In genomic region chr1:211924256-211924655, GRCh38 we compare ENCODE assay signal across 28 cellular contexts.
"Had no signal": no experiment of that assay in that cellular context is flagged by ENCODE, and none has a peak within 500 bp of the region (broad histone marks: within the 10 kb centered on the region; RNA-seq: fewer than 3 reads in every experiment).

No MANE protein-coding gene starts in this region.

- H3K4me1 ChIP-seq: gastrocnemius medialis had no signal

- H3K27ac ChIP-seq: ascending aorta, breast epithelium, cardiac muscle cell, coronary artery, dorsolateral prefrontal cortex, esophagus muscularis mucosa, gastrocnemius medialis, heart right ventricle, WERI-Rb-1 had no signal

- ATAC-seq: activated CD4-positive, CD25-positive, alpha-beta regulatory T cell treated with anti-CD3 and anti-CD28 coated beads, Interleukin-2, amount 50 U/mL, for 24 hours; gastrocnemius medialis; heart right ventricle; T-helper 17 cell had no signal

- H3K27me3 ChIP-seq: ascending aorta, breast epithelium, esophagus muscularis mucosa, gastrocnemius medialis had no signal

- H3K4me3 ChIP-seq: ascending aorta, breast epithelium, cardiac muscle cell, coronary artery, dorsolateral prefrontal cortex, esophagus muscularis mucosa, gastrocnemius medialis, heart right ventricle had no signal

- DNase-seq: activated B cell treated with CpG ODN at 0.5 μM for 24 hours; activated CD4-positive, alpha-beta T cell treated with anti-CD3 and anti-CD28 coated beads, Interleukin-2, amount 50 U/mL, for 1 hour; activated CD4-positive, alpha-beta T cell treated with anti-CD3 and anti-CD28 coated beads, Interleukin-2, amount 50 U/mL, for 48 hours; activated CD8-positive, alpha-beta memory T cell treated with anti-CD3 and anti-CD28 coated beads for 24 hours; activated CD8-positive, alpha-beta T cell treated with anti-CD3 and anti-CD28 coated beads for 36 hours; activated gamma-delta T cell; activated naive CD4-positive, alpha-beta T cell; activated naive CD4-positive, alpha-beta T cell treated with anti-CD3 and anti-CD28 coated beads, Interleukin-2, amount 10 ng/mL, durations not matched to agents 7 days and 5 days; activated naive CD8-positive, alpha-beta T cell treated with anti-CD3 and anti-CD28 coated beads, Interleukin-2, amount 10 ng/mL, durations not matched to agents 7 days and 5 days; activated T-cell treated with anti-CD3 and anti-CD28 coated beads, Interleukin-2, amount 50 U/mL, for 24 hours; activated T-cell treated with anti-CD3 and anti-CD28 coated beads, Interleukin-2, amount 50 U/mL, for 72 hours; central memory CD4-positive, alpha-beta T cell; cerebellar nuclear complex; dorsolateral prefrontal cortex; effector memory CD4-positive, alpha-beta T cell; endodermal cell; gastrocnemius medialis; heart right ventricle; T-helper 1 cell; T-helper 17 cell; T1000; WERI-Rb-1 had no signal

- H3K36me3 ChIP-seq: ascending aorta, breast epithelium, cardiac muscle cell, esophagus muscularis mucosa, gastrocnemius medialis, heart right ventricle, WERI-Rb-1 had no signal

- H3K9me3 ChIP-seq: ascending aorta, breast epithelium, esophagus muscularis mucosa, gastrocnemius medialis, heart right ventricle had no signal
